24 cellular contexts compared by ENCODE assay signal in genomic region chr9:137515338-137515724, GRCh38.
"Had no signal": no experiment of that assay in that cellular context is flagged by ENCODE, and none has a peak within 500 bp of the region (broad histone marks: within the 10 kb centered on the region; RNA-seq: fewer than 3 reads in every experiment).

No MANE protein-coding gene starts in this region.

- DNase-seq: activated CD4-positive, alpha-beta T cell treated with anti-CD3 and anti-CD28 coated beads, Interleukin-2, amount 10 ng/mL, durations not matched to agents 24 days and 14 days; activated CD8-positive, alpha-beta memory T cell treated with anti-CD3 and anti-CD28 coated beads, Interleukin-2, amount 10 ng/mL, durations not matched to agents 7 days and 5 days; activated CD8-positive, alpha-beta T cell treated with anti-CD3 and anti-CD28 coated beads for 36 hours; activated effector memory CD4-positive, alpha-beta T cell treated with anti-CD3 and anti-CD28 coated beads, Interleukin-2, amount 50 U/mL, for 16 hours; activated naive CD4-positive, alpha-beta T cell treated with anti-CD3 and anti-CD28 coated beads, Interleukin-2, amount 10 ng/mL, durations not matched to agents 7 days and 5 days; activated T-cell treated with anti-CD3 and anti-CD28 coated beads for 4 hours; anterior cingulate cortex; brain microvascular endothelial cell; effector memory CD4-positive, alpha-beta T cell; foreskin melanocyte; immature natural killer cell; kidney glomerular epithelial cell; left ventricle myocardium inferior; naive thymus-derived CD4-positive, alpha-beta T cell; retina; sigmoid colon; stimulated activated CD4-positive, alpha-beta T cell treated with anti-CD3 and anti-CD28 coated beads, Interleukin-2, amount 100 ng/mL, for 48 hours; stimulated activated CD8-positive, alpha-beta memory T cell treated with anti-CD3 and anti-CD28 coated beads, Interleukin-4, amount 100 ng/mL, for 48 hours; stimulated activated naive CD4-positive, alpha-beta T cell; T-helper 17 cell had no signal

- H3K4me3 ChIP-seq: left ventricle myocardium inferior, sigmoid colon, smooth muscle cell had no signal

- H3K4me1 ChIP-seq: left ventricle myocardium inferior, sigmoid colon had no signal

- H3K4me1 Mint-ChIP-seq: activated naive CD4-positive, alpha-beta T cell treated with anti-CD3 and anti-CD28 coated beads, Interleukin-2, amount 10 ng/mL, durations not matched to agents 7 days and 5 days; neural crest cell had no signal

- H3K27ac ChIP-seq: brain microvascular endothelial cell, left ventricle myocardium inferior, sigmoid colon had no signal

- ATAC-seq: activated CD8-positive, alpha-beta T cell treated with anti-CD3 and anti-CD28 coated beads for 36 hours; naive thymus-derived CD4-positive, alpha-beta T cell; T-helper 17 cell had no signal

- H3K27me3 ChIP-seq: brain microvascular endothelial cell, sigmoid colon had no signal

- H3K27me3 Mint-ChIP-seq: activated CD4-positive, alpha-beta T cell treated with anti-CD3 and anti-CD28 coated beads, Interleukin-2, amount 10 ng/mL, durations not matched to agents 24 days and 14 days; activated CD8-positive, alpha-beta memory T cell treated with anti-CD3 and anti-CD28 coated beads, Interleukin-2, amount 10 ng/mL, durations not matched to agents 7 days and 5 days; activated CD8-positive, alpha-beta T cell treated with anti-CD3 and anti-CD28 coated beads for 36 hours; activated naive CD4-positive, alpha-beta T cell treated with anti-CD3 and anti-CD28 coated beads, Interleukin-2, amount 10 ng/mL, durations not matched to agents 7 days and 5 days; central memory CD8-positive, alpha-beta T cell; naive thymus-derived CD4-positive, alpha-beta T cell; T-helper 17 cell had no signal

- H3K27ac Mint-ChIP-seq: activated CD4-positive, alpha-beta T cell treated with anti-CD3 and anti-CD28 coated beads, Interleukin-2, amount 10 ng/mL, durations not matched to agents 24 days and 14 days; activated CD8-positive, alpha-beta memory T cell treated with anti-CD3 and anti-CD28 coated beads, Interleukin-2, amount 10 ng/mL, durations not matched to agents 7 days and 5 days; activated CD8-positive, alpha-beta T cell treated with anti-CD3 and anti-CD28 coated beads for 36 hours; activated naive CD4-positive, alpha-beta T cell treated with anti-CD3 and anti-CD28 coated beads, Interleukin-2, amount 10 ng/mL, durations not matched to agents 7 days and 5 days; immature natural killer cell; naive thymus-derived CD4-positive, alpha-beta T cell; T-helper 17 cell had no signal

- H3K4me2 ChIP-seq: smooth muscle cell had no signal

- FAIRE-seq: colon had no signal

- H3K4me3 Mint-ChIP-seq: activated CD4-positive, alpha-beta T cell treated with anti-CD3 and anti-CD28 coated beads, Interleukin-2, amount 10 ng/mL, durations not matched to agents 24 days and 14 days; activated CD8-positive, alpha-beta memory T cell treated with anti-CD3 and anti-CD28 coated beads, Interleukin-2, amount 10 ng/mL, durations not matched to agents 7 days and 5 days; activated CD8-positive, alpha-beta T cell treated with anti-CD3 and anti-CD28 coated beads for 36 hours; activated naive CD4-positive, alpha-beta T cell treated with anti-CD3 and anti-CD28 coated beads, Interleukin-2, amount 10 ng/mL, durations not matched to agents 7 days and 5 days; central memory CD8-positive, alpha-beta T cell; immature natural killer cell; naive thymus-derived CD4-positive, alpha-beta T cell; neural crest cell; T-helper 17 cell had no signal

- H3K36me3 ChIP-seq: brain microvascular endothelial cell had no signal

- H3K9me3 Mint-ChIP-seq: activated CD4-positive, alpha-beta T cell treated with anti-CD3 and anti-CD28 coated beads, Interleukin-2, amount 10 ng/mL, durations not matched to agents 24 days and 14 days; activated CD8-positive, alpha-beta T cell treated with anti-CD3 and anti-CD28 coated beads for 36 hours; activated naive CD4-positive, alpha-beta T cell treated with anti-CD3 and anti-CD28 coated beads, Interleukin-2, amount 10 ng/mL, durations not matched to agents 7 days and 5 days; central memory CD8-positive, alpha-beta T cell; immature natural killer cell; naive thymus-derived CD4-positive, alpha-beta T cell; neural crest cell had no signal

- H3K9me3 ChIP-seq: left ventricle myocardium inferior, sigmoid colon had no signal
